9 cellular contexts compared by ENCODE assay signal in the genomic region with DNA sequence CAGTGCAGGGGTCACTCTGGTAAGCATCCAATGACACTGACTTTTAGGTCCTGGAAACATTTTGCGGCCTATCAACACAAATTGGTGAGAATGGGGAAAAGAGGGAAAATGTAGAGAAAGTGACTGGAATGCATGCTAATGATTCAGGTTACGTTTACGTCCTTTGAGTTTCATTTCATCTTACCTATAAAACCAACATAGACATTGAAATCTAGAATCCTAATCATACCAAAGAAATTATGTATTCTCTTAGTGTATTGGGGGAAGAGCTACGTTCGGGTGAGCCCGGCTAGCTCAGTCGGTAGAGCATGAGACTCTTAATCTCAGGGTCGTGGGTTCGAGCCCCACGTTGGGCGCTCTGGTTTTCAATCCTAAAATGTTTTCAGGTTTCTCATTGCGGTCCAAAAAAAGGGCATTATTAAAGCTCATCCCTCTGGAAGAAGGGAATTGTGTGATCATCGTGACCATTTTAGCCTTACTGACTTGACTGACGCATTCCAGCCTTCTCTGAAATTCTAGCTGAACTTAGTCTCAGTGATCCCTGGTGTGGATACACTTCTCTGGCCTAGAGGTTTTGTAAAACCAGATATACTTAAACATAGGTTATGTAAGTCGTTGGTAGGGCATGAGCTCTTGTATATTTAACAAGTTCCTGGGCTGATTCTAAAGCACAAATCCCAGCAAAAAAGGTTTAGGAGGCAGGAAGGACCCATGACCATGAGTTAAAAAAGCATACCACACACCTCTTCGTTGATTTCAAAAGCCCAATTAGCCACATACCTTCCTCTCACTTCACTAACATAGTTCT. TPM values are rescaled to one million over a fixed set of nuclear protein-coding genes. Genes with fewer than 3 reads are reported as not detected.
DNase-seq lines count a peak whose midpoint lies in the region; ATAC-seq and TF ChIP-seq lines count a peak whose summit lies in the region.
"Had no signal": no experiment of that assay in that cellular context is flagged by ENCODE, and none has a peak within 500 bp of the region (broad histone marks: within the 10 kb centered on the region; RNA-seq: fewer than 3 reads in every experiment).

No MANE protein-coding gene starts in this region.

- H3K27ac ChIP-seq in 22Rv1: peak overlapping the region; percentile 86
- H3K27ac ChIP-seq: heart left ventricle had no signal

- peaks cover 8% of the 10 kb centered on the region for H3K27me3 Mint-ChIP-seq in activated T-helper 1 cell treated with anti-CD3 and anti-CD28 coated beads, Interleukin-12 subunit alpha, Interleukin-12 subunit beta, Interleukin-2, Interleukin-4 antibody, amounts not matched to agents 30 ng/mL and 10 ng/mL and 1 ng/mL, durations not matched to agents 14 hours and 24 hours and 36 hours (ENCODE audit: insufficient read depth)

- no peaks in the 10 kb centered on the region for H3K9me3 Mint-ChIP-seq in activated T-helper 1 cell treated with anti-CD3 and anti-CD28 coated beads, Interleukin-12 subunit alpha, Interleukin-12 subunit beta, Interleukin-2, Interleukin-4 antibody, amounts not matched to agents 30 ng/mL and 10 ng/mL and 1 ng/mL, durations not matched to agents 14 hours and 24 hours and 36 hours

- peak overlapping the region; percentile 40 for H3K4me3 ChIP-seq in iPS-18c (ENCODE audit: insufficient read depth, low read depth, low read length)

- DNase-seq in G401 (ENCODE audit: low spot score): peak; percentile 79
- DNase-seq in NCI-H510A treated with DMSO at 0.1 percent for 48 hours (lab: John Stamatoyannopoulos, UW): peak; percentile 90
- no peak for DNase-seq in activated T-helper 1 cell treated with anti-CD3 and anti-CD28 coated beads, Interleukin-12 subunit alpha, Interleukin-12 subunit beta, Interleukin-2, Interleukin-4 antibody, amounts not matched to agents 30 ng/mL and 10 ng/mL and 1 ng/mL, durations not matched to agents 14 hours and 24 hours and 36 hours (ENCODE audit: low spot score)
- peak; percentile 76 for DNase-seq in superior temporal gyrus (ENCODE audit: extremely low spot score)
- no peak for DNase-seq in GM20000 (ENCODE audit: low spot score)

- peak overlapping the region; percentile 15 for H3K4me3 Mint-ChIP-seq in activated T-helper 1 cell treated with anti-CD3 and anti-CD28 coated beads, Interleukin-12 subunit alpha, Interleukin-12 subunit beta, Interleukin-2, Interleukin-4 antibody, amounts not matched to agents 30 ng/mL and 10 ng/mL and 1 ng/mL, durations not matched to agents 14 hours and 24 hours and 36 hours

- H3K4me1 Mint-ChIP-seq in activated T-helper 1 cell treated with anti-CD3 and anti-CD28 coated beads, Interleukin-12 subunit alpha, Interleukin-12 subunit beta, Interleukin-2, Interleukin-4 antibody, amounts not matched to agents 30 ng/mL and 10 ng/mL and 1 ng/mL, durations not matched to agents 14 hours and 24 hours and 36 hours (ENCODE audit: low read depth): peaks cover 6% of the 10 kb centered on the region

- TF ChIP-seq CTCF in 22Rv1 (IDR thresholded peaks at IDR 0.05): no peak
- no peak for TF ChIP-seq CTCF in GM20000 (IDR thresholded peaks at IDR 0.05; ENCODE audit: extremely low read depth, missing control alignments)

- in situ Hi-C loops in G401 (cut with HindIII; ENCODE audit: low sequenced_read_pairs): no loop called here

- H3K9me3 ChIP-seq in iPS-18c (ENCODE audit: control insufficient read depth, insufficient read depth, low read length): no peaks in the 10 kb centered on the region
- H3K9me3 ChIP-seq: heart left ventricle had no signal

- intact Hi-C loops in activated T-helper 1 cell treated with anti-CD3 and anti-CD28 coated beads, Interleukin-12 subunit alpha, Interleukin-12 subunit beta, Interleukin-2, Interleukin-4 antibody, amounts not matched to agents 30 ng/mL and 10 ng/mL and 1 ng/mL, durations not matched to agents 14 hours and 24 hours and 36 hours (cut with micrococcal nuclease): loop anchor here (5.0 to 10.0 kb wide), 2 partner anchors 918 to 1131 kb away; a partner anchor contains a TSS

- no peaks in the 10 kb centered on the region for H3K36me3 Mint-ChIP-seq in activated T-helper 1 cell treated with anti-CD3 and anti-CD28 coated beads, Interleukin-12 subunit alpha, Interleukin-12 subunit beta, Interleukin-2, Interleukin-4 antibody, amounts not matched to agents 30 ng/mL and 10 ng/mL and 1 ng/mL, durations not matched to agents 14 hours and 24 hours and 36 hours (ENCODE audit: low read depth)

- ATAC-seq in GM19452 (IDR thresholded peaks at IDR 0.05; ENCODE audit: unreplicated experiment): no peak

- peak overlapping the region; percentile 60 for H3K27ac Mint-ChIP-seq in activated T-helper 1 cell treated with anti-CD3 and anti-CD28 coated beads, Interleukin-12 subunit alpha, Interleukin-12 subunit beta, Interleukin-2, Interleukin-4 antibody, amounts not matched to agents 30 ng/mL and 10 ng/mL and 1 ng/mL, durations not matched to agents 14 hours and 24 hours and 36 hours

RNA-seq across cellular contexts. Expression of a gene that starts 18.3 kb away (rescaled TPM):
- total RNA-seq in G401 (2014; rRNA removed; shearing (Covaris generic)): 140 and 145 TPM in 2 replicates
- total RNA-seq in activated T-helper 1 cell treated with anti-CD3 and anti-CD28 coated beads, Interleukin-12 subunit alpha, Interleukin-12 subunit beta, Interleukin-2, Interleukin-4 antibody, amounts not matched to agents 30 ng/mL and 10 ng/mL and 1 ng/mL, durations not matched to agents 14 hours and 24 hours and 36 hours: 77.6 and 86.8 TPM in 2 replicates

RNA-seq across cellular contexts. Expression of a gene that starts 40.3 kb away (rescaled TPM):
- 43.8 and 44.4 TPM in 2 replicates for total RNA-seq in G401 (2014; rRNA removed; shearing (Covaris generic))
- total RNA-seq in activated T-helper 1 cell treated with anti-CD3 and anti-CD28 coated beads, Interleukin-12 subunit alpha, Interleukin-12 subunit beta, Interleukin-2, Interleukin-4 antibody, amounts not matched to agents 30 ng/mL and 10 ng/mL and 1 ng/mL, durations not matched to agents 14 hours and 24 hours and 36 hours: 32.6 and 32.9 TPM in 2 replicates

RNA-seq across cellular contexts. Expression of a gene that starts 56.4 kb away (rescaled TPM):
- 0.06 TPM in 1 of 2 replicates, not detected in the other for total RNA-seq in G401 (2014; rRNA removed; shearing (Covaris generic))
- total RNA-seq in activated T-helper 1 cell treated with anti-CD3 and anti-CD28 coated beads, Interleukin-12 subunit alpha, Interleukin-12 subunit beta, Interleukin-2, Interleukin-4 antibody, amounts not matched to agents 30 ng/mL and 10 ng/mL and 1 ng/mL, durations not matched to agents 14 hours and 24 hours and 36 hours: not detected in 2 replicates
- total RNA-seq: heart left ventricle had no signal

Comparison
In these comparisons a context has a peak if more than half of its experiments do, and no peak if none do; other contexts are left out.
1. DNase-seq: peak in G401 (single experiment), NCI-H510A treated with DMSO at 0.1 percent for 48 hours (single experiment) and superior temporal gyrus (single experiment); none in activated T-helper 1 cell treated with anti-CD3 and anti-CD28 coated beads, Interleukin-12 subunit alpha, Interleukin-12 subunit beta, Interleukin-2, Interleukin-4 antibody, amounts not matched to agents 30 ng/mL and 10 ng/mL and 1 ng/mL, durations not matched to agents 14 hours and 24 hours and 36 hours (single experiment) and GM20000 (single experiment).